ENCODE assay signal across 11 cellular contexts in genomic region chr19:13366529-13367143, GRCh38.
DNase-seq lines count a peak whose midpoint lies in the region; ATAC-seq, FAIRE-seq and TF ChIP-seq lines count a peak whose summit lies in the region.
"Had no signal": no experiment of that assay in that cellular context is flagged by ENCODE, and none has a peak within 500 bp of the region (broad histone marks: within the 10 kb centered on the region; RNA-seq: fewer than 3 reads in every experiment).

No MANE protein-coding gene starts in this region.

- no peaks in the 10 kb centered on the region for H3K9me3 ChIP-seq in AG04450 (ENCODE audit: control insufficient read depth, insufficient read depth, low read length)
- H3K9me3 ChIP-seq in T-helper 17 cell (ENCODE audit: control insufficient read depth, low read length, poor library complexity, severe bottlenecking): no peaks in the 10 kb centered on the region
- no peaks in the 10 kb centered on the region for H3K9me3 ChIP-seq in lower lobe of right lung

- no peaks in the 10 kb centered on the region for H4K20me1 ChIP-seq in GM23338 (replicated peaks; ENCODE audit: insufficient read depth)

- POLR2A ChIA-PET in AG04450 (lab: Yijun Ruan, JAX): no interaction called here

- no peak overlapping the region; the same call in 2 of the 3 replicates for H3K4me3 Mint-ChIP-seq in GM23338
- H3K4me3 Mint-ChIP-seq in T-helper 17 cell: no peak overlapping the region
- H3K4me3 Mint-ChIP-seq: IgD-negative memory B cell had no signal

- intact Hi-C loops in lower lobe of right lung (cut with DNase I): no loop called here

- DNase-seq in AG04450 (ENCODE audit: low read depth, low spot score) (no peak), GM23338 (ENCODE audit: low spot score) (peak; percentile 82), RCC 7860 (ENCODE audit: low spot score) (peak; percentile 37), fibroblast of pulmonary artery (ENCODE audit: low read depth) (peak; percentile 54), T-helper 17 cell (no peak), lower lobe of right lung (no peak)
- no peak for DNase-seq in effector CD4-positive, alpha-beta T cell
- DNase-seq: amniotic stem cell had no signal

- no peaks in the 10 kb centered on the region for H3K9me2 ChIP-seq in GM23338 (ENCODE audit: insufficient read depth)

- H3K9me3 Mint-ChIP-seq in GM23338: no peaks in the 10 kb centered on the region
- H3K9me3 Mint-ChIP-seq: IgD-negative memory B cell had no signal

- no peak overlapping the region for H3K4me3 ChIP-seq in AG04450 (ENCODE audit: low read depth, low read length)
- H3K4me3 ChIP-seq in GM23338: no peak overlapping the region
- H3K4me3 ChIP-seq in fibroblast of pulmonary artery (replicated peaks; ENCODE audit: low read depth, low read length): no peak overlapping the region
- no peak overlapping the region for H3K4me3 ChIP-seq in lower lobe of right lung
- H3K4me3 ChIP-seq: skin epidermis had no signal

- H3K27me3 ChIP-seq in AG04450 (ENCODE audit: control insufficient read depth, insufficient read depth, low read length) (no peaks in the 10 kb centered on the region), GM23338 (ENCODE audit: insufficient read depth) (no peaks in the 10 kb centered on the region), lower lobe of right lung (ENCODE audit: low read depth) (no peaks in the 10 kb centered on the region)

- peak; percentile 61 for TF ChIP-seq CTCF in AG04450 (IDR thresholded peaks at IDR 0.05; ENCODE audit: low read depth, low read length)
- peak; percentile 72 to 84 for TF ChIP-seq CTCF in GM23338 (conservative IDR thresholded peaks at IDR 0.05; ENCODE audit: low read depth in 2 of 2)
- TF ChIP-seq CTCF in fibroblast of pulmonary artery (IDR thresholded peaks at IDR 0.05; ENCODE audit: low read length, missing control alignments): peak; percentile 60
- TF ChIP-seq CTCF in lower lobe of right lung (IDR thresholded peaks at IDR 0.05): no peak

- H3K27ac ChIP-seq in AG04450 (ENCODE audit: low read depth, low read length) (no peak overlapping the region), GM23338 (ENCODE audit: low read depth) (no peak overlapping the region), lower lobe of right lung (no peak overlapping the region)
- H3K27ac ChIP-seq: skin epidermis had no signal

- H3K27me3 Mint-ChIP-seq in GM23338 (ENCODE audit: insufficient read depth, low read depth, poor library complexity) (peaks cover 6% of the 10 kb centered on the region), T-helper 17 cell (peaks cover 27% of the 10 kb centered on the region)

- H3K4me1 ChIP-seq in GM23338 (ENCODE audit: insufficient read depth) (no peaks in the 10 kb centered on the region; the same call in 1 of the 2 replicates), lower lobe of right lung (no peaks in the 10 kb centered on the region)

- no peak overlapping the region for H3K27ac Mint-ChIP-seq in GM23338
- no peak overlapping the region for H3K27ac Mint-ChIP-seq in T-helper 17 cell
- H3K27ac Mint-ChIP-seq: IgD-negative memory B cell had no signal

- FAIRE-seq in RCC 7860 (lab: Jason Lieb, UNC): no peak

- CTCF ChIA-PET in AG04450 (lab: Charles Lee): interaction anchor here (0.6 to 1.4 kb wide), 4 partner anchors 31 to 223 kb away, joined by 3 to 5 read pairs (median 4); no protein-coding TSS in a partner anchor

- H3K36me3 Mint-ChIP-seq in GM23338 (ENCODE audit: low read depth) (no peaks in the 10 kb centered on the region; the same call in 2 of the 3 replicates), T-helper 17 cell (ENCODE audit: low read depth) (no peaks in the 10 kb centered on the region)
- H3K36me3 Mint-ChIP-seq: IgD-negative memory B cell had no signal

- H3K4me1 Mint-ChIP-seq in GM23338 (peaks cover 7% of the 10 kb centered on the region; the same call in 2 of the 3 replicates), T-helper 17 cell (no peaks in the 10 kb centered on the region)
- H3K4me1 Mint-ChIP-seq: IgD-negative memory B cell had no signal

- H3K36me3 ChIP-seq in GM23338 (ENCODE audit: insufficient read depth) (no peaks in the 10 kb centered on the region), lower lobe of right lung (no peaks in the 10 kb centered on the region)

- H3K4me2 ChIP-seq in GM23338: no peak overlapping the region

- H3F3A ChIP-seq in GM23338 (replicated peaks; ENCODE audit: low read depth): no peaks in the 10 kb centered on the region

- no peak overlapping the region for H2AFZ ChIP-seq in GM23338

- no peaks in the 10 kb centered on the region for H3K79me2 ChIP-seq in GM23338 (replicated peaks; ENCODE audit: insufficient read depth)

- ATAC-seq in GM23338: peak; percentile 82
- ATAC-seq in activated CD4-positive, CD25-positive, alpha-beta regulatory T cell treated with anti-CD3 and anti-CD28 coated beads, Interleukin-2, amount 50 U/mL, for 24 hours: no peak
- no peak for ATAC-seq in T-helper 17 cell
- ATAC-seq in lower lobe of right lung: no peak

TF ChIP-seq in GM23338, 12 proteins besides CTCF, POLR2A, EP300 and RAD21 (continues in another document):
- TF ChIP-seq EZH2phosphoT487 (IDR thresholded peaks at IDR 0.05; ENCODE audit: unreplicated experiment) (no peak), CREB1 (CRISPR knock-in tag; IDR thresholded peaks at IDR 0.05; ENCODE audit: low read depth) (no peak), NANOG (IDR thresholded peaks at IDR 0.05; ENCODE audit: borderline replicate concordance) (no peak)
- TF ChIP-seq, protein P1, sequence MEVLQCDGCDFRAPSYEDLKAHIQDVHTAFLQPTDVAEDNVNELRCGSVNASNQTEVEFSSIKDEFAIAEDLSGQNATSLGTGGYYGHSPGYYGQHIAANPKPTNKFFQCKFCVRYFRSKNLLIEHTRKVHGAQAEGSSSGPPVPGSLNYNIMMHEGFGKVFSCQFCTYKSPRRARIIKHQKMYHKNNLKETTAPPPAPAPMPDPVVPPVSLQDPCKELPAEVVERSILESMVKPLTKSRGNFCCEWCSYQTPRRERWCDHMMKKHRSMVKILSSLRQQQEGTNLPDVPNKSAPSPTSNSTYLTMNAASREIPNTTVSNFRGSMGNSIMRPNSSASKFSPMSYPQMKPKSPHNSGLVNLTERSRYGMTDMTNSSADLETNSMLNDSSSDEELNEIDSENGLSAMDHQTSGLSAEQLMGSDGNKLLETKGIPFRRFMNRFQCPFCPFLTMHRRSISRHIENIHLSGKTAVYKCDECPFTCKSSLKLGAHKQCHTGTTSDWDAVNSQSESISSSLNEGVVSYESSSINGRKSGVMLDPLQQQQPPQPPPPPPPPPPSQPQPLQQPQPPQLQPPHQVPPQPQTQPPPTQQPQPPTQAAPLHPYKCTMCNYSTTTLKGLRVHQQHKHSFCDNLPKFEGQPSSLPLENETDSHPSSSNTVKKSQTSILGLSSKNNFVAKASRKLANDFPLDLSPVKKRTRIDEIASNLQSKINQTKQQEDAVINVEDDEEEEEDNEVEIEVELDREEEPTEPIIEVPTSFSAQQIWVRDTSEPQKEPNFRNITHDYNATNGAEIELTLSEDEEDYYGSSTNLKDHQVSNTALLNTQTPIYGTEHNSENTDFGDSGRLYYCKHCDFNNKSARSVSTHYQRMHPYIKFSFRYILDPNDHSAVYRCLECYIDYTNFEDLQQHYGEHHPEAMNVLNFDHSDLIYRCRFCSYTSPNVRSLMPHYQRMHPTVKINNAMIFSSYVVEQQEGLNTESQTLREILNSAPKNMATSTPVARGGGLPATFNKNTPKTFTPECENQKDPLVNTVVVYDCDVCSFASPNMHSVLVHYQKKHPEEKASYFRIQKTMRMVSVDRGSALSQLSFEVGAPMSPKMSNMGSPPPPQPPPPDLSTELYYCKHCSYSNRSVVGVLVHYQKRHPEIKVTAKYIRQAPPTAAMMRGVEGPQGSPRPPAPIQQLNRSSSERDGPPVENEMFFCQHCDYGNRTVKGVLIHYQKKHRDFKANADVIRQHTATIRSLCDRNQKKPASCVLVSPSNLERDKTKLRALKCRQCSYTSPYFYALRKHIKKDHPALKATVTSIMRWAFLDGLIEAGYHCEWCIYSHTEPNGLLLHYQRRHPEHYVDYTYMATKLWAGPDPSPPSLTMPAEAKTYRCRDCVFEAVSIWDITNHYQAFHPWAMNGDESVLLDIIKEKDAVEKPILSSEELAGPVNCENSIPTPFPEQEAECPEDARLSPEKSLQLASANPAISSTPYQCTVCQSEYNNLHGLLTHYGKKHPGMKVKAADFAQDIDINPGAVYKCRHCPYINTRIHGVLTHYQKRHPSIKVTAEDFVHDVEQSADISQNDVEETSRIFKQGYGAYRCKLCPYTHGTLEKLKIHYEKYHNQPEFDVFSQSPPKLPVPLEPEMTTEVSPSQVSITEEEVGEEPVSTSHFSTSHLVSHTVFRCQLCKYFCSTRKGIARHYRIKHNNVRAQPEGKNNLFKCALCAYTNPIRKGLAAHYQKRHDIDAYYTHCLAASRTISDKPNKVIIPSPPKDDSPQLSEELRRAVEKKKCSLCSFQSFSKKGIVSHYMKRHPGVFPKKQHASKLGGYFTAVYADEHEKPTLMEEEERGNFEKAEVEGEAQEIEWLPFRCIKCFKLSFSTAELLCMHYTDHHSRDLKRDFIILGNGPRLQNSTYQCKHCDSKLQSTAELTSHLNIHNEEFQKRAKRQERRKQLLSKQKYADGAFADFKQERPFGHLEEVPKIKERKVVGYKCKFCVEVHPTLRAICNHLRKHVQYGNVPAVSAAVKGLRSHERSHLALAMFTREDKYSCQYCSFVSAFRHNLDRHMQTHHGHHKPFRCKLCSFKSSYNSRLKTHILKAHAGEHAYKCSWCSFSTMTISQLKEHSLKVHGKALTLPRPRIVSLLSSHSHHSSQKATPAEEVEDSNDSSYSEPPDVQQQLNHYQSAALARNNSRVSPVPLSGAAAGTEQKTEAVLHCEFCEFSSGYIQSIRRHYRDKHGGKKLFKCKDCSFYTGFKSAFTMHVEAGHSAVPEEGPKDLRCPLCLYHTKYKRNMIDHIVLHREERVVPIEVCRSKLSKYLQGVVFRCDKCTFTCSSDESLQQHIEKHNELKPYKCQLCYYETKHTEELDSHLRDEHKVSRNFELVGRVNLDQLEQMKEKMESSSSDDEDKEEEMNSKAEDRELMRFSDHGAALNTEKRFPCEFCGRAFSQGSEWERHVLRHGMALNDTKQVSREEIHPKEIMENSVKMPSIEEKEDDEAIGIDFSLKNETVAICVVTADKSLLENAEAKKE (CRISPR knock-in tag; IDR thresholded peaks at IDR 0.05): no peak

Comparison
In these comparisons a context has a peak if more than half of its experiments do, and no peak if none do; other contexts are left out.
1. DNase-seq: peak in GM23338 (single experiment), RCC 7860 (single experiment) and fibroblast of pulmonary artery (single experiment); none in AG04450 (single experiment), effector CD4-positive, alpha-beta T cell (single experiment), T-helper 17 cell (0 of 3) and lower lobe of right lung (single experiment).